Comparison of ENCODE assay signal across 2 cellular contexts in genomic region chr2:108401800-108402199, GRCh38.
TF ChIP-seq lines count a peak whose summit lies in the region.

No MANE protein-coding gene starts in this region.

TF ChIP-seq in IMR-90, 13 proteins besides CTCF, POLR2A, EP300 and RAD21:
- TF ChIP-seq USF2 (IDR thresholded peaks at IDR 0.05; ENCODE audit: low read depth, low read length) (no peak), CHD1 (IDR thresholded peaks at IDR 0.05; ENCODE audit: low read depth, low read length) (no peak), RCOR1 (IDR thresholded peaks at IDR 0.05; ENCODE audit: insufficient replicate concordance, low read length) (no peak), MAFK (IDR thresholded peaks at IDR 0.05; ENCODE audit: low read depth, low read length) (no peak), MXI1 (IDR thresholded peaks at IDR 0.05; ENCODE audit: borderline replicate concordance, low read depth, low read length) (no peak), MAZ (IDR thresholded peaks at IDR 0.05; ENCODE audit: borderline replicate concordance, low read depth, low read length) (no peak), BHLHE40 (IDR thresholded peaks at IDR 0.05; ENCODE audit: low read depth, low read length) (no peak), NFE2L2 (IDR thresholded peaks at IDR 0.05; ENCODE audit: low read depth, low read length) (no peak), ELK1 (IDR thresholded peaks at IDR 0.05; ENCODE audit: borderline replicate concordance, low read depth, low read length) (no peak), CEBPB (IDR thresholded peaks at IDR 0.05; ENCODE audit: low read depth, low read length) (no peak), SMC3 (IDR thresholded peaks at IDR 0.05; ENCODE audit: low read depth, low read length) (no peak), FOS (IDR thresholded peaks at IDR 0.05; ENCODE audit: low read depth, low read length) (no peak), RFX5 (IDR thresholded peaks at IDR 0.05; ENCODE audit: low read depth, low read length) (no peak)

TF ChIP-seq in H1, 55 proteins besides CTCF, POLR2A, EP300 and RAD21:
- no peak for TF ChIP-seq MAFK (IDR thresholded peaks at IDR 0.05; ENCODE audit: low read depth, low read length)
- TF ChIP-seq CHD2 (IDR thresholded peaks at IDR 0.05; ENCODE audit: low read length): no peak
- no peak for TF ChIP-seq MAX (IDR thresholded peaks at IDR 0.05)
- TF ChIP-seq RFX5 (IDR thresholded peaks at IDR 0.05; ENCODE audit: borderline replicate concordance, low read depth, low read length): no peak
- no peak for TF ChIP-seq CREB1 (IDR thresholded peaks at IDR 0.05)
- TF ChIP-seq RNF2 (IDR thresholded peaks at IDR 0.05; ENCODE audit: borderline replicate concordance, low read depth, low read length, missing control alignments, poor library complexity, severe bottlenecking): no peak
- no peak for TF ChIP-seq GABPA (IDR thresholded peaks at IDR 0.05; ENCODE audit: borderline replicate concordance, insufficient read depth, low read length)
- no peak for TF ChIP-seq NRF1 (IDR thresholded peaks at IDR 0.05; ENCODE audit: low read depth, low read length)
- no peak for TF ChIP-seq TEAD4 (IDR thresholded peaks at IDR 0.05; ENCODE audit: low read depth, low read length)
- no peak for TF ChIP-seq CBX5 (IDR thresholded peaks at IDR 0.05; ENCODE audit: low read depth, low read length)
- TF ChIP-seq SP2 (IDR thresholded peaks at IDR 0.05; ENCODE audit: low read length): no peak
- no peak for TF ChIP-seq TBP (IDR thresholded peaks at IDR 0.05; ENCODE audit: low read depth, low read length)
- TF ChIP-seq HDAC2 (IDR thresholded peaks at IDR 0.05; ENCODE audit: borderline replicate concordance in 1 of 2, low read depth in 2 of 2, low read length in 2 of 2): no peak
- no peak for TF ChIP-seq EGR1 (IDR thresholded peaks at IDR 0.05; ENCODE audit: borderline replicate concordance, low read depth, low read length)
- TF ChIP-seq CEBPB (IDR thresholded peaks at IDR 0.05; ENCODE audit: low read depth, low read length): no peak
- no peak for TF ChIP-seq POLR2AphosphoS5 (IDR thresholded peaks at IDR 0.05; ENCODE audit: low read depth, low read length)
- no peak for TF ChIP-seq RBBP5 (IDR thresholded peaks at IDR 0.05; ENCODE audit: borderline replicate concordance, low read depth, low read length)
- TF ChIP-seq CHD7 (IDR thresholded peaks at IDR 0.05; ENCODE audit: insufficient replicate concordance, low read length): no peak
- TF ChIP-seq SIRT6 (IDR thresholded peaks at IDR 0.05; ENCODE audit: low read length): no peak
